8 cellular contexts compared by ENCODE assay signal in the genomic region with DNA sequence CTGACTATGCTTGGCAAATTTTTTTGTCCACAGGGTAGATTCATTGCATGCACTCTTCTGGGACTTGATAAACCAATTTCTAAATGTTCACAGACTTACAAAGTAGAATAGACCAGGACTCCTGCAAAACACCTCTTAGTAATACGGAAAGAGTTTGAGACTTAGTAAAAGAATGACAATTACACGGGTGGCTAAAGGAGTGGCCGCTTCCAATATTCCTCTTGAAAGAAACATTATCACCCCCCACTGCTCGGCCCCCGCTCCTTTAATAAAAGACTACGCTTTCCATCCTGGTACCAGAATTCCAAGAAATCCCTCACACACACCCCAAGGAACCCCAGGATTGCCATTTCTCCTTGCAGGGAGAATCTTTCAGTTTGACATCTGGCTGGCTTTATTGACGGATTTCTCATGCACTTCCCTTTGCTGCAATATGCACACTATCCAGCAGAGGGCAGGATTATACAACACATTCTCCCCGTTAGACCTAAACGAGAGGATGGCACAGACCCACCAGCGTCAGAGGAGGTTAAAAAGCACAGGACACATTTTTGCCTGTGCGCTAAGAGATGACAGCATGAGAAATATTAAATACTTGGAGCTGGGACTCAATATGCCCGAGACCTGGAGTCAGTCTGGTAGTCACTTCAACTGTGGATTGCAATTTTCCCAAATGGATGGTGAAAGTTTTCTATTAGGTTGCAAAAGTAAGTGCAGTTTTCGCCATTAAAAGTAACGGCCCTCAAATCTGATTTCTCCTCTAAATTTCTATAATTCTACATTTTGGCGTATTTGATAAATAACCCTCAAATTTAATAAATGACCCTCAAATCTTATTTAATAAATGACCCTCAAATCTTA.
A peak's percentile ranks its signal among the peaks of the same experiment; 100 is the strongest.
DNase-seq lines count a peak whose midpoint lies in the region; ATAC-seq and TF ChIP-seq lines count a peak whose summit lies in the region.

No MANE protein-coding gene starts in this region.

- no peak overlapping the region for H3K27ac ChIP-seq in VCaP

- CTCF ChIA-PET in HEK293T (lab: Yijun Ruan, JAX) = interaction anchor here (1.4 kb wide), 1 partner anchor 327 kb away, joined by 7 read pairs; no protein-coding TSS in a partner anchor

- no peak for ATAC-seq in HG02973 (IDR thresholded peaks at IDR 0.05; ENCODE audit: unreplicated experiment)

- POLR2A ChIA-PET in HEK293T (lab: Yijun Ruan, JAX) = no interaction called here

- in situ Hi-C loops in T47D (cut with HindIII; ENCODE audit: low pct_unique_long_range_greater_than_20kb, low sequenced_read_pairs) = no loop called here

- peak; percentile 76 for TF ChIP-seq CTCF in VCaP (conservative IDR thresholded peaks at IDR 0.05)

- DNase-seq in DMS53 (lab: John Stamatoyannopoulos, UW) (peak; percentile 77), HEK293T (ENCODE audit: extremely low spot score) (peak; percentile 73), NCI-H2107 (lab: John Stamatoyannopoulos, UW) (peak; percentile 15), T47D (ENCODE audit: low read depth in 1 of 2, low spot score in 1 of 2) (peak; percentile 37 to 91), iris pigment epithelial cell (ENCODE audit: low read depth) (peak; percentile 78)
- DNase-seq in stimulated activated CD4-positive, alpha-beta T cell treated with anti-CD3 and anti-CD28 coated beads, Interleukin-15, amount 100 ng/mL, for 48 hours (ENCODE audit: low read depth in 2 of 2) = peak; percentile 31 to 47

TF ChIP-seq in HEK293T, 16 proteins besides CTCF, POLR2A, EP300 and RAD21:
- TF ChIP-seq ZNF384 (IDR thresholded peaks at IDR 0.05) = no peak
- TF ChIP-seq FOXA1 (IDR thresholded peaks at IDR 0.05) = no peak
- TF ChIP-seq SP1 (IDR thresholded peaks at IDR 0.05) = no peak
- no peak for TF ChIP-seq SUZ12 (IDR thresholded peaks at IDR 0.05)
- no peak for TF ChIP-seq LEF1 (IDR thresholded peaks at IDR 0.05; ENCODE audit: borderline replicate concordance)
- no peak for TF ChIP-seq ELF4 (IDR thresholded peaks at IDR 0.05)
- TF ChIP-seq ARNT (IDR thresholded peaks at IDR 0.05) = no peak

Comparison
In these comparisons a context has a peak if more than half of its experiments do, and no peak if none do; other contexts are left out.
1. DNase-seq: peak in every context shown above with its lines; median percentile 78 in iris pigment epithelial cell; 77 in DMS53; 73 in HEK293T; 64 in T47D; 39 in stimulated activated CD4-positive, alpha-beta T cell treated with anti-CD3 and anti-CD28 coated beads, Interleukin-15, amount 100 ng/mL, for 48 hours; 15 in NCI-H2107.